8 cellular contexts compared by ENCODE assay signal in genomic region chr1:941588-942383, GRCh38. TPM values are rescaled to one million over a fixed set of nuclear protein-coding genes. Genes with fewer than 3 reads are reported as not detected.
DNase-seq lines count a peak whose midpoint lies in the region; ATAC-seq and TF ChIP-seq lines count a peak whose summit lies in the region.

No MANE protein-coding gene starts in this region.

- H3K36me3 ChIP-seq in Caco-2 (ENCODE audit: control insufficient read depth, insufficient read depth, low read length) (no peaks in the 10 kb centered on the region), aorta (ENCODE audit: control insufficient read depth in 1 of 2, insufficient read depth in 2 of 2, low read length in 1 of 2) (no peaks in the 10 kb centered on the region)
- H3K36me3 ChIP-seq in effector memory CD4-positive, alpha-beta T cell (ENCODE audit: control insufficient read depth, insufficient read depth, low read length): peaks cover 12% of the 10 kb centered on the region

- 1% methylated on average over 51 to 98 of the region's 98 CpGs for WGBS in aorta, 2 donors

- peak overlapping the region; percentile 31 for H3K4me3 ChIP-seq in Caco-2 (ENCODE audit: low read depth, low read length)
- H3K4me3 ChIP-seq in effector memory CD4-positive, alpha-beta T cell (ENCODE audit: insufficient read depth, low read depth, low read length, poor library complexity, severe bottlenecking): peak overlapping the region; percentile 57
- H3K4me3 ChIP-seq in aorta (ENCODE audit: low read length in 2 of 2): peak overlapping the region in 1 of 2 donors; percentile 12

- H3K4me1 ChIP-seq in Caco-2 (peaks cover 20% of the 10 kb centered on the region), aorta (ENCODE audit: control insufficient read depth in 1 of 2, insufficient read depth in 2 of 2, low read length in 2 of 2) (no peaks in the 10 kb centered on the region)
- peaks cover 28% of the 10 kb centered on the region for H3K4me1 ChIP-seq in effector memory CD4-positive, alpha-beta T cell (ENCODE audit: control insufficient read depth, insufficient read depth, low read length, poor library complexity, severe bottlenecking)

- intact Hi-C loops in Caco-2 (cut with micrococcal nuclease; ENCODE audit: unreplicated experiment): no loop called here
- intact Hi-C loops in aorta (cut with DNase I): loop anchor here in 1 of 2 donors (2.0 to 5.0 kb wide), 2 partner anchors 17 to 34 kb away; no protein-coding TSS in a partner anchor

- H3K27me3 Mint-ChIP-seq in Caco-2 (ENCODE audit: insufficient read depth, unreplicated experiment) (peaks cover 3% of the 10 kb centered on the region), memory B cell (peaks cover 24% of the 10 kb centered on the region)

- POLR2A ChIA-PET in Caco-2 (lab: Charles Lee): no interaction called here

- peak; percentile 12 for ATAC-seq in memory B cell (ENCODE audit: low read depth)
- ATAC-seq in aorta (ENCODE audit: low FRiP score): peak; percentile 79
- no peak for ATAC-seq in GM19395 (IDR thresholded peaks at IDR 0.05; ENCODE audit: unreplicated experiment)

- no peak overlapping the region for H3K27ac ChIP-seq in effector memory CD4-positive, alpha-beta T cell (ENCODE audit: insufficient read depth, low read length, poor library complexity, severe bottlenecking)
- no peak overlapping the region for H3K27ac ChIP-seq in aorta (ENCODE audit: low read depth in 1 of 2, low read length in 2 of 2)

- CTCF ChIA-PET in Caco-2 (lab: Charles Lee): interaction anchor here (0.6 to 1.4 kb wide), 3 partner anchors 8 to 429 kb away, joined by 3 to 4 read pairs (median 4); no protein-coding TSS in a partner anchor

- no peak for TF ChIP-seq CTCF in Caco-2 (IDR thresholded peaks at IDR 0.05; ENCODE audit: insufficient read depth in 1 of 2, low read depth in 1 of 2, low read length in 1 of 2, severe bottlenecking in 1 of 2, unreplicated experiment in 1 of 2)

- H3K27me3 ChIP-seq in Caco-2 (replicated peaks; ENCODE audit: control insufficient read depth, insufficient read depth, low read length): peaks cover 4% of the 10 kb centered on the region; the same call in 1 of the 2 replicates
- H3K27me3 ChIP-seq in effector memory CD4-positive, alpha-beta T cell (replicated peaks; ENCODE audit: control insufficient read depth, insufficient read depth, low read length, poor library complexity, severe bottlenecking): peaks cover 41% of the 10 kb centered on the region
- H3K27me3 ChIP-seq in aorta (ENCODE audit: control insufficient read depth in 1 of 2, insufficient read depth in 2 of 2, low read length in 1 of 2): no peaks in the 10 kb centered on the region

- DNase-seq in Caco-2: peak; percentile 65 to 70
- peak; percentile 96 for DNase-seq in HuH-7.5 (ENCODE audit: low spot score)
- peak; percentile 57 to 76 for DNase-seq in SHP77 (lab: John Stamatoyannopoulos, UW)
- DNase-seq in effector memory CD4-positive, alpha-beta T cell: no peak
- no peak for DNase-seq in memory B cell (ENCODE audit: low spot score in 2 of 2)
- peak; percentile 90 to 94 for DNase-seq in aorta
- no peak for DNase-seq in kidney glomerular epithelial cell (lab: John Stamatoyannopoulos, UW)

- H3K36me3 Mint-ChIP-seq in Caco-2 (ENCODE audit: insufficient read depth, unreplicated experiment) (peaks cover 28% of the 10 kb centered on the region), memory B cell (peaks cover 10% of the 10 kb centered on the region)

- H3K4me1 Mint-ChIP-seq in Caco-2 (ENCODE audit: low read depth, unreplicated experiment) (no peaks in the 10 kb centered on the region), memory B cell (peaks cover 5% of the 10 kb centered on the region)

- H3K27ac Mint-ChIP-seq in Caco-2 (ENCODE audit: unreplicated experiment) (no peak overlapping the region), memory B cell (no peak overlapping the region)

- no TSS peak for BruUV-seq in Caco-2 (replicated peaks; lab: Mats Ljungman, UMichigan)

- H3K4me3 Mint-ChIP-seq in Caco-2 (ENCODE audit: unreplicated experiment) (peak overlapping the region; percentile 68), memory B cell (peak overlapping the region; percentile 81)

- H3K9me3 Mint-ChIP-seq in Caco-2 (ENCODE audit: unreplicated experiment): no peaks in the 10 kb centered on the region
- no peaks in the 10 kb centered on the region for H3K9me3 Mint-ChIP-seq in memory B cell

- no peaks in the 10 kb centered on the region for H3K9me3 ChIP-seq in Caco-2
- no peaks in the 10 kb centered on the region for H3K9me3 ChIP-seq in effector memory CD4-positive, alpha-beta T cell (ENCODE audit: control insufficient read depth, low read length)
- H3K9me3 ChIP-seq in aorta (ENCODE audit: control insufficient read depth, low read length): no peaks in the 10 kb centered on the region

RNA-seq across cellular contexts. Expression of gene NOC2L, which starts 17.3 kb away (rescaled TPM):
- 93.4 and 94.1 TPM in 2 replicates for total RNA-seq in Caco-2 (2022)
- 10 to 100 TPM; 35.8 to 41.4 TPM for total RNA-seq in aorta
- polyA plus RNA-seq in aorta: 10 to 100 TPM; 17.3 to 55.5 TPM

RNA-seq across cellular contexts. Expression of gene SAMD11, which starts 18.1 kb away (rescaled TPM):
- total RNA-seq in Caco-2 (2022): 0.54 and 0.63 TPM in 2 replicates
- 10 to 100 TPM; 30.1 to 44.3 TPM for total RNA-seq in aorta
- 1 to 10 TPM; 2.6 to 7.2 TPM for polyA plus RNA-seq in aorta

RNA-seq across cellular contexts. Expression of gene KLHL17, which starts 18.6 kb away (rescaled TPM):
- total RNA-seq in Caco-2 (2022) (33.1 and 34.4 TPM in 2 replicates), aorta (10 to 100 TPM; 10.0 to 19.9 TPM)
- polyA plus RNA-seq in aorta: 10 to 100 TPM in 1 of 2 donors, 1 to 10 TPM in 1; 2.8 to 40.5 TPM

RNA-seq across cellular contexts. Expression of gene PLEKHN1, which starts 24.5 kb away (rescaled TPM):
- total RNA-seq in Caco-2 (2022) (3.1 and 4.0 TPM in 2 replicates), aorta (1 to 10 TPM in 1 of 2 donors, under 1 TPM in 1; 0.52 to 1.2 TPM)
- polyA plus RNA-seq in aorta: under 1 TPM; 0.13 to 0.61 TPM

RNA-seq across cellular contexts. Expression of gene PERM1, which starts 40.1 kb away (rescaled TPM):
- total RNA-seq in Caco-2 (2022) (0.18 and 0.65 TPM in 2 replicates), aorta (under 1 TPM; 0.42 to 0.49 TPM)
- polyA plus RNA-seq in aorta: 1 to 10 TPM in 1 of 2 donors, under 1 TPM in 1; 0.50 to 1.5 TPM

Comparison
In these comparisons a context has a peak if more than half of its experiments do, and no peak if none do; other contexts are left out.
1. DNase-seq: peak in Caco-2 (2 of 2), HuH-7.5 (single experiment), SHP77 (2 of 2) and aorta (2 of 2); none in effector memory CD4-positive, alpha-beta T cell (0 of 3), memory B cell (0 of 2) and kidney glomerular epithelial cell (single experiment).
2. RNA of gene SAMD11, which starts 18.1 kb away (total RNA-seq): 30.1 to 44.3 TPM in aorta; 0.54 to 0.63 TPM in Caco-2; every median in the first group is over 10 times any median in the second.